In the genomic region with DNA sequence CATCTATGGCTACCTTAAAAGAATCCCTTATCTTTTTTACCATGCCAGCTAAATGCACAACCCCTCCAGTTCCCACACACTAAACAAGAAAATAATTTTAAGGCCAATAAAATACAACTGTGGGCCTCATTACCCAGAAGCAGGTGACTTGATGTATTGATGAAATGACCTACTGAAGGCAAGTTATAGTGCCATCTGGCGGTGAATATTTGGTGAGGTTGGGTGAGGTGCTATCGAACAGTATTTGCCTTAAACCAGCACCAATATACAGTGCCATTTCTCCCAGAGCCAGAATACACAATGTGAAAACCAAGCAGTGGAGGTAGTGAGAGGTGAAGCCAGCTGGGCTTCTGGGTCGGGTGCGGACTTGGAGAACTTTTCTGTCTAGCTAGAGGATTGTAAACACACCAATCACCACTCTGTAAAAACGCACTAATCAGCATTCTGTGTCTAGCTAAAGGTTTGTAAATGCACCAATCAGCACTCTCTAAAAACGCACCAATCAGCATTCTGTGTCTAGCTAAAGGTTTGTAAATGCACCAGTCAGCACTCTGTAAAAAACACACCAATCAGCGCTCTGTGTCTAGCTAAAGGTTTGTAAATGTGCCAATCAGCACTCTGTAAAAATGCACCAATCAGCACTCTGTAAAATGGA, we compare ENCODE assay signal across 1 cellular context.
TF ChIP-seq lines count a peak whose summit lies in the region.

No MANE protein-coding gene starts in this region.

TF ChIP-seq in HCT116, 20 proteins besides CTCF, POLR2A, EP300 and RAD21:
- TF ChIP-seq CBX3 (IDR thresholded peaks at IDR 0.05; ENCODE audit: low read depth): peak; percentile 30; the same call in 1 of the 2 replicates
- TF ChIP-seq SP1 (IDR thresholded peaks at IDR 0.05; ENCODE audit: low read depth): peak; percentile 42; the same call in 1 of the 2 replicates
